4 cellular contexts compared by ENCODE assay signal in genomic region chr2:115374981-115375380, GRCh38.
"Had no signal": no experiment of that assay in that cellular context is flagged by ENCODE, and none has a peak within 500 bp of the region (broad histone marks: within the 10 kb centered on the region; RNA-seq: fewer than 3 reads in every experiment).

No MANE protein-coding gene starts in this region.

- DNase-seq: H9, HCEC 1CT had no signal

- H3K4me3 ChIP-seq: GM23338 had no signal

- H3K36me3 Mint-ChIP-seq: IgD-negative memory B cell had no signal

- H3K4me1 Mint-ChIP-seq: GM23338, H9, IgD-negative memory B cell had no signal

- H3K27me3 Mint-ChIP-seq: IgD-negative memory B cell had no signal

- H3K27ac Mint-ChIP-seq: GM23338, H9, IgD-negative memory B cell had no signal

- H3K4me2 ChIP-seq: GM23338 had no signal

- H3K4me3 Mint-ChIP-seq: GM23338, H9 had no signal

- H2AFZ ChIP-seq: GM23338 had no signal
